ENCODE assay signal across 1 cellular context in genomic region chr17:39737761-39738567, GRCh38.
TF ChIP-seq lines count a peak whose summit lies in the region.

Gene GRB7 (plus strand): TSS chr17:39737938. CDS start chr17:39742302, 4,364 bp downstream.

TF ChIP-seq in HepG2, 621 proteins besides CTCF, POLR2A, EP300 and RAD21 (continued from another document and continues in another):
- peak; percentile 56 for TF ChIP-seq PAXIP1 (CRISPR knock-in tag; conservative IDR thresholded peaks at IDR 0.05)
- TF ChIP-seq BRCA1 (CRISPR knock-in tag; IDR thresholded peaks at IDR 0.05) = peak; percentile 62; the same call in 1 of the 2 replicates
- peak; percentile 84 for TF ChIP-seq ZFP37 (CRISPR knock-in tag; IDR thresholded peaks at IDR 0.05; ENCODE audit: borderline replicate concordance)
- peak; percentile 64; the same call in 1 of the 2 replicates for TF ChIP-seq ZNF34 (CRISPR knock-in tag; IDR thresholded peaks at IDR 0.05; ENCODE audit: borderline replicate concordance)
- no peak for TF ChIP-seq GTF2F1 (IDR thresholded peaks at IDR 0.05; ENCODE audit: low read length)
- TF ChIP-seq ZNF263 (CRISPR knock-in tag; IDR thresholded peaks at IDR 0.05) = peak; percentile 82
- no peak; the same call in 1 of the 2 replicates for TF ChIP-seq NFYC (CRISPR knock-in tag; IDR thresholded peaks at IDR 0.05)
- no peak for TF ChIP-seq DMAP1 (CRISPR knock-in tag; IDR thresholded peaks at IDR 0.05)
- TF ChIP-seq ZNF446 (CRISPR knock-in tag; IDR thresholded peaks at IDR 0.05) = peak; percentile 71
- peak; percentile 62; the same call in 1 of the 2 replicates for TF ChIP-seq ZSCAN22 (CRISPR knock-in tag; IDR thresholded peaks at IDR 0.05)
- TF ChIP-seq ZNF678 (CRISPR knock-in tag; IDR thresholded peaks at IDR 0.05) = peak; percentile 26; the same call in 1 of the 2 replicates
- no peak for TF ChIP-seq ZNF234 (CRISPR knock-in tag; conservative IDR thresholded peaks at IDR 0.05)
- TF ChIP-seq PRDM4 (CRISPR knock-in tag; IDR thresholded peaks at IDR 0.05; ENCODE audit: borderline replicate concordance) = no peak
- TF ChIP-seq ASH2L (IDR thresholded peaks at IDR 0.05; ENCODE audit: insufficient read length, low read depth, low read length) = no peak
- TF ChIP-seq ZNF784 (CRISPR knock-in tag; IDR thresholded peaks at IDR 0.05; ENCODE audit: borderline replicate concordance) = no peak; the same call in 1 of the 2 replicates
- TF ChIP-seq NBN (conservative IDR thresholded peaks at IDR 0.05) = no peak
- TF ChIP-seq GATAD2A (CRISPR knock-in tag; IDR thresholded peaks at IDR 0.05) = peak; percentile 54; the same call in 1 of the 2 replicates
- peak; percentile 28 for TF ChIP-seq TBL1XR1 (IDR thresholded peaks at IDR 0.05; ENCODE audit: borderline replicate concordance, low read length, partially characterized antibody)
- no peak for TF ChIP-seq ZMYM2 (CRISPR knock-in tag; IDR thresholded peaks at IDR 0.05)
- no peak for TF ChIP-seq EZH2 (conservative IDR thresholded peaks at IDR 0.05; ENCODE audit: low read depth, low read length)
- no peak for TF ChIP-seq RCOR2 (CRISPR knock-in tag; IDR thresholded peaks at IDR 0.05)
- TF ChIP-seq MAFG (CRISPR knock-in tag; IDR thresholded peaks at IDR 0.05) = no peak
- peak; percentile 49 for TF ChIP-seq ETV6 (CRISPR knock-in tag; conservative IDR thresholded peaks at IDR 0.05)
- peak; percentile 34; the same call in 1 of the 2 replicates for TF ChIP-seq ZNF747 (CRISPR knock-in tag; IDR thresholded peaks at IDR 0.05; ENCODE audit: borderline replicate concordance)
- TF ChIP-seq FUBP1 (CRISPR knock-in tag; IDR thresholded peaks at IDR 0.05; ENCODE audit: borderline replicate concordance) = no peak
- peak; percentile 58; the same call in 1 of the 2 replicates for TF ChIP-seq ZNF264 (CRISPR knock-in tag; IDR thresholded peaks at IDR 0.05)
- TF ChIP-seq MTERF4 (CRISPR knock-in tag; IDR thresholded peaks at IDR 0.05) = peak; percentile 95
- no peak for TF ChIP-seq EHMT2 (IDR thresholded peaks at IDR 0.05; ENCODE audit: borderline replicate concordance, low read depth, low read length)
- peak; percentile 52 for TF ChIP-seq ERF (CRISPR knock-in tag; IDR thresholded peaks at IDR 0.05)
- no peak for TF ChIP-seq ZNF619 (CRISPR knock-in tag; IDR thresholded peaks at IDR 0.05)
- TF ChIP-seq CCDC6 (CRISPR knock-in tag; IDR thresholded peaks at IDR 0.05) = peak; percentile 69; the same call in 1 of the 2 replicates
- no peak; the same call in 1 of the 2 replicates for TF ChIP-seq ZNF235 (CRISPR knock-in tag; IDR thresholded peaks at IDR 0.05; ENCODE audit: borderline replicate concordance)
- no peak; the same call in none of the 2 replicates for TF ChIP-seq ZC3H4 (CRISPR knock-in tag; IDR thresholded peaks at IDR 0.05; ENCODE audit: borderline replicate concordance)
- TF ChIP-seq ZNF513 (CRISPR knock-in tag; conservative IDR thresholded peaks at IDR 0.05) = peak; percentile 96; the same call in 1 of the 2 replicates
- TF ChIP-seq KMT2A (CRISPR knock-in tag; IDR thresholded peaks at IDR 0.05) = no peak
- no peak for TF ChIP-seq ZNF318 (CRISPR knock-in tag; IDR thresholded peaks at IDR 0.05)
- no peak for TF ChIP-seq DNMT3B (CRISPR knock-in tag; conservative IDR thresholded peaks at IDR 0.05)
- TF ChIP-seq ZNF670 (CRISPR knock-in tag; IDR thresholded peaks at IDR 0.05; ENCODE audit: borderline replicate concordance) = 0 out of 2 replicates have a peak, but pooled peaks have one; percentile 43
- 0 out of 2 replicates have a peak, but pooled peaks have one; percentile 49 for TF ChIP-seq ZNF772 (CRISPR knock-in tag; IDR thresholded peaks at IDR 0.05)
- no peak for TF ChIP-seq CENPX (CRISPR knock-in tag; IDR thresholded peaks at IDR 0.05)
- no peak; the same call in 1 of the 2 replicates for TF ChIP-seq IRX3 (CRISPR knock-in tag; IDR thresholded peaks at IDR 0.05; ENCODE audit: borderline replicate concordance, low read depth)
- no peak for TF ChIP-seq MED8 (CRISPR knock-in tag; IDR thresholded peaks at IDR 0.05; ENCODE audit: insufficient replicate concordance)
